1 cellular context compared by ENCODE assay signal in genomic region chr20:63775096-63775978, GRCh38.
TF ChIP-seq lines count a peak whose summit lies in the region.

No MANE protein-coding gene starts in this region.

TF ChIP-seq in SK-N-SH treated with all-trans-retinoic acid at 6 μM for 48 hours, 23 proteins besides CTCF, POLR2A, EP300 and RAD21 (continued from another document):
- TF ChIP-seq OSR1 (CRISPR knock-in tag; IDR thresholded peaks at IDR 0.05) (no peak), ZC3H10 (CRISPR knock-in tag; IDR thresholded peaks at IDR 0.05) (no peak), CSDC2 (CRISPR knock-in tag; IDR thresholded peaks at IDR 0.05) (no peak), ARNTL (CRISPR knock-in tag; IDR thresholded peaks at IDR 0.05; ENCODE audit: borderline replicate concordance, low read depth) (no peak), ISL1 (CRISPR knock-in tag; IDR thresholded peaks at IDR 0.05) (no peak), PPARA (CRISPR knock-in tag; IDR thresholded peaks at IDR 0.05; ENCODE audit: borderline replicate concordance) (no peak), RARB (CRISPR knock-in tag; IDR thresholded peaks at IDR 0.05) (no peak), GLIS3 (CRISPR knock-in tag; IDR thresholded peaks at IDR 0.05) (no peak), ESRRG (CRISPR knock-in tag; IDR thresholded peaks at IDR 0.05) (no peak)
- TF ChIP-seq, protein P1, sequence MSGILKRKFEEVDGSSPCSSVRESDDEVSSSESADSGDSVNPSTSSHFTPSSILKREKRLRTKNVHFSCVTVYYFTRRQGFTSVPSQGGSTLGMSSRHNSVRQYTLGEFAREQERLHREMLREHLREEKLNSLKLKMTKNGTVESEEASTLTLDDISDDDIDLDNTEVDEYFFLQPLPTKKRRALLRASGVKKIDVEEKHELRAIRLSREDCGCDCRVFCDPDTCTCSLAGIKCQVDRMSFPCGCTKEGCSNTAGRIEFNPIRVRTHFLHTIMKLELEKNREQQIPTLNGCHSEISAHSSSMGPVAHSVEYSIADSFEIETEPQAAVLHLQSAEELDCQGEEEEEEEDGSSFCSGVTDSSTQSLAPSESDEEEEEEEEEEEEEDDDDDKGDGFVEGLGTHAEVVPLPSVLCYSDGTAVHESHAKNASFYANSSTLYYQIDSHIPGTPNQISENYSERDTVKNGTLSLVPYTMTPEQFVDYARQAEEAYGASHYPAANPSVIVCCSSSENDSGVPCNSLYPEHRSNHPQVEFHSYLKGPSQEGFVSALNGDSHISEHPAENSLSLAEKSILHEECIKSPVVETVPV (CRISPR knock-in tag; IDR thresholded peaks at IDR 0.05) = no peak
